15 cellular contexts compared by ENCODE assay signal in the genomic region with DNA sequence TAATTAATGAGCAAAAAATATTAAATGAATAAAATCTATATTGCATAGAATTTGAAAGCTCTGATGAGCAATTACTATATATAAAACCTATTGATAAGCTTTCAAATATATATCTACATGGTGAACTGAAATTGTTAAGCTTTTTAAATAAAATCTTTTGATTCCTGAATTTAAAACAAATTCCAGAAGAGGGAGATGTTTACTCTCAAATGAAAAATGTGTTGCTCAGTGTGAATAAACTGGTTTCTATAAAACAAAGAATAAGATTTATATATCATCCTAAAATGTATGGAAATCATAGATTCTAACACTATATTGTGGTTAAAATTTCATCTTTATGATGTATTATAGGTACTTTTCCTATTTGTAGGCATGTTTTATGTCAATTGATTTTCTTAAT.
DNase-seq lines count a peak whose midpoint lies in the region; ATAC-seq, FAIRE-seq and TF ChIP-seq lines count a peak whose summit lies in the region.
"Had no signal": no experiment of that assay in that cellular context is flagged by ENCODE, and none has a peak within 500 bp of the region (broad histone marks: within the 10 kb centered on the region; RNA-seq: fewer than 3 reads in every experiment).

No MANE protein-coding gene starts in this region.

- no peak for FAIRE-seq in astrocyte (lab: Jason Lieb, UNC)

- H3K4me3 ChIP-seq in astrocyte (ENCODE audit: insufficient read depth, low read depth, low read length), result no peak overlapping the region
- H3K4me3 ChIP-seq: BLaER1, dorsolateral prefrontal cortex, gastrocnemius medialis, HAP-1, stomach had no signal

- no peaks in the 10 kb centered on the region for H4K20me1 ChIP-seq in astrocyte (ENCODE audit: insufficient read depth, low read length)
- H4K20me1 ChIP-seq: BLaER1 had no signal

- no peak overlapping the region for H3K4me3 Mint-ChIP-seq in astrocyte (ENCODE audit: unreplicated experiment)
- H3K4me3 Mint-ChIP-seq: naive thymus-derived CD8-positive, alpha-beta T cell had no signal

- H3K27ac Mint-ChIP-seq in astrocyte (ENCODE audit: unreplicated experiment), result no peak overlapping the region
- H3K27ac Mint-ChIP-seq: naive thymus-derived CD8-positive, alpha-beta T cell had no signal

- no peak for DNase-seq in astrocyte (ENCODE audit: low read depth)
- DNase-seq in left kidney (ENCODE audit: low read depth, low spot score), result peak; percentile 5
- DNase-seq in iPS-NIHi7 (ENCODE audit: extremely low spot score), result no peak
- no peak for DNase-seq in MV-4-11 (lab: John Stamatoyannopoulos, UW)
- DNase-seq: dorsolateral prefrontal cortex; gastrocnemius medialis; GF-D8; naive thymus-derived CD8-positive, alpha-beta T cell; stomach had no signal

- H3K9me3 Mint-ChIP-seq in astrocyte (ENCODE audit: unreplicated experiment), result no peaks in the 10 kb centered on the region

- H3K36me3 ChIP-seq in astrocyte (ENCODE audit: insufficient read depth, low read length), result no peaks in the 10 kb centered on the region
- H3K36me3 ChIP-seq: BLaER1, gastrocnemius medialis, HAP-1, stomach had no signal

- no peaks in the 10 kb centered on the region for H3K27me3 Mint-ChIP-seq in astrocyte (ENCODE audit: low read depth, unreplicated experiment)
- H3K27me3 Mint-ChIP-seq: naive thymus-derived CD8-positive, alpha-beta T cell had no signal

- no peak overlapping the region for H3K9ac ChIP-seq in astrocyte (ENCODE audit: low read length)
- H3K9ac ChIP-seq: BLaER1 had no signal

- H3K9me3 ChIP-seq in astrocyte (ENCODE audit: insufficient read depth, low read depth, low read length), result no peaks in the 10 kb centered on the region
- H3K9me3 ChIP-seq: gastrocnemius medialis, HAP-1 had no signal

- ATAC-seq in GM21447 (IDR thresholded peaks at IDR 0.05; ENCODE audit: unreplicated experiment) (no peak), HG03139 (IDR thresholded peaks at IDR 0.05; ENCODE audit: unreplicated experiment) (no peak)
- ATAC-seq: gastrocnemius medialis; naive thymus-derived CD8-positive, alpha-beta T cell had no signal

- H2AFZ ChIP-seq in astrocyte (ENCODE audit: low read depth, low read length), result no peak overlapping the region

- H3K79me2 ChIP-seq in astrocyte (ENCODE audit: insufficient read depth, low read length), result no peaks in the 10 kb centered on the region

- TF ChIP-seq CTCF in C4-2B (conservative IDR thresholded peaks at IDR 0.05) (peak; percentile 24), LNCAP (IDR thresholded peaks at IDR 0.05) (0 out of 2 replicates have a peak, but pooled peaks have one; percentile 17), astrocyte (IDR thresholded peaks at IDR 0.05; ENCODE audit: insufficient read depth, low read depth, low read length) (peak; percentile 9)

- peaks cover 4% of the 10 kb centered on the region for H3K4me1 ChIP-seq in astrocyte (ENCODE audit: insufficient read depth, low read length)
- H3K4me1 ChIP-seq: BLaER1, gastrocnemius medialis, HAP-1, stomach had no signal

- H3K27ac ChIP-seq in C4-2B (no peak overlapping the region), astrocyte (ENCODE audit: low read depth, low read length) (no peak overlapping the region)
- H3K27ac ChIP-seq: BLaER1, dorsolateral prefrontal cortex, gastrocnemius medialis, stomach had no signal

- peaks cover 13% of the 10 kb centered on the region for H3K4me1 Mint-ChIP-seq in astrocyte (ENCODE audit: low read depth, unreplicated experiment)
- H3K4me1 Mint-ChIP-seq: naive thymus-derived CD8-positive, alpha-beta T cell had no signal

- no peak overlapping the region for H3K4me2 ChIP-seq in astrocyte (ENCODE audit: low read length)
- H3K4me2 ChIP-seq: BLaER1 had no signal

- H3K27me3 ChIP-seq in astrocyte (ENCODE audit: insufficient read depth, low read length), result no peaks in the 10 kb centered on the region
- H3K27me3 ChIP-seq: BLaER1, dorsolateral prefrontal cortex, gastrocnemius medialis, stomach had no signal

- H3K36me3 Mint-ChIP-seq in astrocyte (ENCODE audit: low read depth, unreplicated experiment), result no peaks in the 10 kb centered on the region
- H3K36me3 Mint-ChIP-seq: naive thymus-derived CD8-positive, alpha-beta T cell had no signal
